30 cellular contexts compared by ENCODE assay signal in the genomic region with DNA sequence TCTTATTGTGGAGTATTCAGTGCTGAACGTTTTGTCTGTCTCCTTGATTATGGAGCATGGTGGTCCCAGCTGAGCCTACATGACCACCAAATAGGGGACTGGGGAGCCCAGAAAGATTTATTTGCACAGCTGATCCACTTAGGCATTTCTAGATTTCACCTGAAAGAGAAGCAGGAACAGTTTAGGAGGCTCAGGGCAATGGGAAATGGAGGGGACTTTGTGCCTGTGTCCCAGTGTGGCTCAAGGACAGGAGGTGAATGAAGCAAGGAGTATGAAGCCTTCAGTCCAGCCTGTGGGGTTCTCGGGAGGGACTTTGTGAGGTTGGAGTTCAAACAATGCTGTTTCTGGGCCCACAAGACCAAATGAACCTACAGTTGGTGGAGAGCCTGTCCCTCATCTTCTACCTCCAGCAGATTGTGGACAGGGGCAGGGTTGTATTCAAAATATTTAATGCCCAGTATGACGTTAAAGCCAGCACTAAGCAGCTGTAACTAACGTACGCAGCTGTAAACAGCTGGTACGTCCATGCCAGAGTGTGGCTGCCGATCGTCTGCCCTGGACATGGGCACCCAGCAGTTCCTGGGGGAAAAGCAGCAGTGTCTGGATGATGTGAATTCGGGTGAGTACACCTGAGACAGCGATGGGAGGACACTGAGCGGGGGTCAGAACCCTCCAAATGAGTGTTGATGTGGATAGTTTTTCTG.
"Had no signal": no experiment of that assay in that cellular context is flagged by ENCODE, and none has a peak within 500 bp of the region (broad histone marks: within the 10 kb centered on the region; RNA-seq: fewer than 3 reads in every experiment).

No MANE protein-coding gene starts in this region.

- DNase-seq: activated CD4-positive, alpha-beta T cell treated with anti-CD3 and anti-CD28 coated beads for 4 hours; activated CD4-positive, alpha-beta T cell treated with anti-CD3 and anti-CD28 coated beads, Interleukin-2, amount 50 U/mL, for 4 hours; activated naive CD4-positive, alpha-beta T cell; activated T-cell treated with anti-CD3 and anti-CD28 coated beads for 4 hours; activated T-cell treated with anti-CD3 and anti-CD28 coated beads, Interleukin-2, amount 50 U/mL, for 72 hours; dermis blood vessel endothelial cell; effector CD4-positive, alpha-beta T cell; esophagus squamous epithelium; foreskin melanocyte; left ventricle myocardium superior; mammary epithelial cell; naive thymus-derived CD4-positive, alpha-beta T cell; nucleus accumbens; psoas muscle; stimulated activated CD4-positive, alpha-beta T cell treated with anti-CD3 and anti-CD28 coated beads, Interleukin-12 subunit alpha, Interleukin-12 subunit beta, amount 100 ng/mL, for 4 hours; stimulated activated CD4-positive, alpha-beta T cell treated with anti-CD3 and anti-CD28 coated beads, Interleukin-4, amount 100 ng/mL, for 1 hour; T-helper 1 cell; transverse colon had no signal

- H3K4me1 ChIP-seq: parathyroid adenoma, psoas muscle, right atrium auricular region had no signal

- H2AFZ ChIP-seq: parathyroid adenoma had no signal

- H3K4me3 ChIP-seq: esophagus squamous epithelium, psoas muscle, right atrium auricular region, stomach, transverse colon, vagina had no signal

- H3K9ac ChIP-seq: parathyroid adenoma had no signal

- ATAC-seq: activated naive CD4-positive, alpha-beta T cell treated with anti-CD3 and anti-CD28 coated beads, Interleukin-2, amount 50 U/mL, for 72 hours; left ventricle myocardium superior; naive thymus-derived CD4-positive, alpha-beta T cell; psoas muscle; stimulated activated memory B cell treated with anti-CD40 and anti-IgM and Interleukin-4, amounts not matched to agents 10 μg/mL and 1 μg/mL and 100 μg/mL, for 72 hours had no signal

- H3K79me2 ChIP-seq: parathyroid adenoma had no signal

- H3K27me3 ChIP-seq: esophagus squamous epithelium, right atrium auricular region, stomach, transverse colon, vagina had no signal

- FAIRE-seq: bronchial epithelial cell, endometrium, islet of Langerhans, TTC549 had no signal

- H3K36me3 ChIP-seq: esophagus squamous epithelium, right atrium auricular region, stomach, transverse colon, vagina had no signal

- H3K9me3 ChIP-seq: esophagus squamous epithelium, psoas muscle, stomach, transverse colon, vagina had no signal

- H3K27ac ChIP-seq: epithelial cell of prostate, esophagus squamous epithelium, parathyroid adenoma, psoas muscle, right atrium auricular region, transverse colon, vagina, VCaP had no signal
